9 cellular contexts compared by ENCODE assay signal in the genomic region with DNA sequence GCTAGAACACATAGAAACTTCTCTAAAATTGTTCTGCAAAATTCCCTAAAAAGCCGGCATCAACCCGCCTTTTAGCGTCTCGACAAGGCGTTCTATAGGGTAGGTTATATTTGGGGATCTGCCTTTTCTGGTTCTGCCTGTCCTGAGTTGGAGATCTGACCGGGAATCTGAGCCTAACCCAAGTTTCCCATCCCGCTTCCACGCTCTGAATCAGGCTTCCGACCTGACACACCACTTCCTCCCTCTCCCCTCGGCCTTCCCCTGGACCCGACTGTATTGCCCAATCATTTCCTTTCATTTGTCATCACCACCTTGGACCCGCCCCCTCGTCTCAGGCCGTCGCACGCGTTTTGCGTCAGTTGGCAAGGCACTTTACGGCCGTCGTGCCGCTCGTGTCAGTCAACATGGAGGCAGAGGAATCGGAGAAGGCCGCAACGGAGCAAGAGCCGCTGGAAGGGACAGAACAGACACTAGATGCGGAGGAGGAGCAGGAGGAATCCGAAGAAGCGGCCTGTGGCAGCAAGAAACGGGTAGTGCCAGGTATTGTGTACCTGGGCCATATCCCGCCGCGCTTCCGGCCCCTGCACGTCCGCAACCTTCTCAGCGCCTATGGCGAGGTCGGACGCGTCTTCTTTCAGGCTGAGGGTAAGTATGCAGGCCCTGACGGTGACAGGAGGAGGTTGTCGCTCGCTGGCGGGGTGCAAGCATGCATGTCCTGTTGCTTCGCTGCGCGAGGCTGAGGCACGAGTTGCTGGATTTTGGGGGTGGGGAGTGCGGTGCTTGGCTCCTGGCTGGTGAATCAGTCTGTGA. TPM values are rescaled to one million over a fixed set of nuclear protein-coding genes. Genes with fewer than 3 reads are reported as not detected.
DNase-seq lines count a peak whose midpoint lies in the region; ATAC-seq and TF ChIP-seq lines count a peak whose summit lies in the region.
"Had no signal": no experiment of that assay in that cellular context is flagged by ENCODE, and none has a peak within 500 bp of the region (broad histone marks: within the 10 kb centered on the region; RNA-seq: fewer than 3 reads in every experiment).

ABT1 (plus strand) TSS at position 375 of the 810 bp plus-strand sequence; CDS start at position 405, 30 bp downstream.

- H3K36me3 ChIP-seq in BLaER1, result peaks cover 32% of the 10 kb centered on the region

- no peaks in the 10 kb centered on the region for H3K9me3 Mint-ChIP-seq in activated CD4-positive, alpha-beta T cell treated with anti-CD3 and anti-CD28 coated beads, Interleukin-2, amount 10 ng/mL, durations not matched to agents 24 days and 14 days
- H3K9me3 Mint-ChIP-seq: stimulated activated naive CD8-positive, alpha-beta T cell treated with anti-CD3 and anti-CD28 coated beads, Interleukin-15, Interleukin-2, amounts not matched to agents 100 ng/mL and 50 ng/mL, for 24 hours had no signal

- DNase-seq in NCI-H526 treated with DMSO at 0.1 percent for 48 hours (lab: John Stamatoyannopoulos, UW) (peak; percentile 89), coronary artery (ENCODE audit: low spot score) (peak; percentile 99)
- peak; percentile 99 for DNase-seq in activated CD4-positive, alpha-beta T cell treated with anti-CD3 and anti-CD28 coated beads, Interleukin-2, amount 10 ng/mL, durations not matched to agents 24 days and 14 days
- peak; percentile 92 to 95 for DNase-seq in stimulated activated CD4-positive, alpha-beta T cell treated with anti-CD3 and anti-CD28 coated beads, Interleukin-1b, Interleukin-23, amount 100 ng/mL, for 4 hours (ENCODE audit: low read depth in 2 of 2)

- H3K4me3 Mint-ChIP-seq in activated CD4-positive, alpha-beta T cell treated with anti-CD3 and anti-CD28 coated beads, Interleukin-2, amount 10 ng/mL, durations not matched to agents 24 days and 14 days, result no peak within 1 kb of the TSS
- H3K4me3 Mint-ChIP-seq: stimulated activated naive CD8-positive, alpha-beta T cell treated with anti-CD3 and anti-CD28 coated beads, Interleukin-15, Interleukin-2, amounts not matched to agents 100 ng/mL and 50 ng/mL, for 24 hours had no signal

- peaks cover 27% of the 10 kb centered on the region for H4K20me1 ChIP-seq in BLaER1

- H3K4me3 ChIP-seq in BLaER1, result peak within 1 kb of the TSS; percentile 93
- peak within 1 kb of the TSS; percentile 86 for H3K4me3 ChIP-seq in coronary artery

- no peaks in the 10 kb centered on the region for H3K9me3 ChIP-seq in BLaER1

- peaks cover 3% of the 10 kb centered on the region; the same call in 1 of the 2 replicates for H3K27me3 ChIP-seq in BLaER1
- peaks cover 2% of the 10 kb centered on the region for H3K27me3 ChIP-seq in layer of hippocampus (ENCODE audit: control insufficient read depth, insufficient read depth, low read length)

- H3K27ac ChIP-seq in BLaER1 (peak within 1 kb of the TSS; percentile 94), coronary artery (peak within 1 kb of the TSS; percentile 73 to 84), layer of hippocampus (ENCODE audit: low read depth, low read length) (peak within 1 kb of the TSS; percentile 50)

- H3K9ac ChIP-seq in BLaER1, result peak within 1 kb of the TSS; percentile 95

- peak; percentile 82 for ATAC-seq in GM19328 (IDR thresholded peaks at IDR 0.05; ENCODE audit: unreplicated experiment)
- peak; percentile 54 for ATAC-seq in HG03469 (IDR thresholded peaks at IDR 0.05; ENCODE audit: unreplicated experiment)

- peaks cover 17% of the 10 kb centered on the region for H3K4me1 ChIP-seq in BLaER1

- peaks cover 32% of the 10 kb centered on the region for H3K4me1 Mint-ChIP-seq in activated CD4-positive, alpha-beta T cell treated with anti-CD3 and anti-CD28 coated beads, Interleukin-2, amount 10 ng/mL, durations not matched to agents 24 days and 14 days

- peaks cover 28% of the 10 kb centered on the region for H3K36me3 Mint-ChIP-seq in activated CD4-positive, alpha-beta T cell treated with anti-CD3 and anti-CD28 coated beads, Interleukin-2, amount 10 ng/mL, durations not matched to agents 24 days and 14 days (ENCODE audit: low read depth)

- intact Hi-C loops in activated CD4-positive, alpha-beta T cell treated with anti-CD3 and anti-CD28 coated beads, Interleukin-2, amount 10 ng/mL, durations not matched to agents 24 days and 14 days (cut with micrococcal nuclease), result loop anchor here (1.0 to 10.0 kb wide), 7 partner anchors 19 to 1298 kb away; partner anchors contain the start of gene ZNF184

- peak within 1 kb of the TSS; percentile 91 for H3K4me2 ChIP-seq in BLaER1

- H3K27me3 Mint-ChIP-seq in activated CD4-positive, alpha-beta T cell treated with anti-CD3 and anti-CD28 coated beads, Interleukin-2, amount 10 ng/mL, durations not matched to agents 24 days and 14 days, result peaks cover 28% of the 10 kb centered on the region

- H3K27ac Mint-ChIP-seq in activated CD4-positive, alpha-beta T cell treated with anti-CD3 and anti-CD28 coated beads, Interleukin-2, amount 10 ng/mL, durations not matched to agents 24 days and 14 days, result no peak within 1 kb of the TSS
- H3K27ac Mint-ChIP-seq: stimulated activated naive CD8-positive, alpha-beta T cell treated with anti-CD3 and anti-CD28 coated beads, Interleukin-15, Interleukin-2, amounts not matched to agents 100 ng/mL and 50 ng/mL, for 24 hours had no signal

- no peak for TF ChIP-seq CTCF in coronary artery (IDR thresholded peaks at IDR 0.05)

RNA-seq across cellular contexts. Expression of gene ABT1, which starts in this region (rescaled TPM):
- 31.9 and 32.1 TPM in 2 replicates for total RNA-seq in activated CD4-positive, alpha-beta T cell treated with anti-CD3 and anti-CD28 coated beads, Interleukin-2, amount 10 ng/mL, durations not matched to agents 24 days and 14 days

Comparison
In these comparisons a context has a peak if more than half of its experiments do, and no peak if none do; other contexts are left out.
1. Peak in every context shown above with its lines: DNase-seq, ATAC-seq, H3K4me3 ChIP-seq and H3K27ac ChIP-seq.